26 cellular contexts compared by ENCODE assay signal in the genomic region with DNA sequence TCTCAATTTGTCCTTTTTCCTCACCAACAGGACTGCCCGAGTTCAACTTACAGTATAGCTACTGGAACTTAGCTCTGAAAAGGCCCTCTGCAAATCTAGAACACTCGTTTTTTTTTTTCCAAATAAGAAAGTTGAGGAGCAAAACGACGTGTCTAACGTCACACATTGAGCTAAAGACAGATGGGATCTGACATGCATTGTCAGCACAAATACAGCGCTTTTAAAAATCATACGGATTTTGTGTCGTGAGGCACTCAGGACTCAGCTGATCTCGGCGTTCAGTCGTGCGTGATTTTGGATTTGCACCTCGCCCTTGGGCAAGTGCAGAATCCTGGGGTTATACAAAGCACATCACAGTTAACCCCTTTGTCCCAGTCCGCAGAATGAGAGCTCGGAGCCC.
A peak's percentile ranks its signal among the peaks of the same experiment; 100 is the strongest.
DNase-seq lines count a peak whose midpoint lies in the region; ATAC-seq, FAIRE-seq and TF ChIP-seq lines count a peak whose summit lies in the region.
"Had no signal": no experiment of that assay in that cellular context is flagged by ENCODE, and none has a peak within 500 bp of the region (broad histone marks: within the 10 kb centered on the region; RNA-seq: fewer than 3 reads in every experiment).

No MANE protein-coding gene starts in this region.

- H4K8ac ChIP-seq in mesenchymal stem cell (ENCODE audit: low read length): no peak overlapping the region

- no peaks in the 10 kb centered on the region for H3K9me3 ChIP-seq in A549
- H3K9me3 ChIP-seq in CD4-positive, alpha-beta memory T cell (ENCODE audit: control insufficient read depth in 1 of 2, low read length in 2 of 2): no peaks in the 10 kb centered on the region
- no peaks in the 10 kb centered on the region for H3K9me3 ChIP-seq in mesenchymal stem cell (ENCODE audit: control insufficient read depth, low read length)
- H3K9me3 ChIP-seq: ascending aorta, esophagus squamous epithelium, gastroesophageal sphincter, HAP-1, MG63, upper lobe of left lung had no signal

- H3K4me1 ChIP-seq in A549 (no peaks in the 10 kb centered on the region), mesenchymal stem cell (ENCODE audit: control insufficient read depth, insufficient read depth, low read depth, low read length) (peaks cover 5% of the 10 kb centered on the region)
- H3K4me1 ChIP-seq in CD4-positive, alpha-beta memory T cell (ENCODE audit: insufficient read depth, low read length): no peaks in the 10 kb centered on the region
- H3K4me1 ChIP-seq: ascending aorta, esophagus squamous epithelium, gastroesophageal sphincter, HAP-1, upper lobe of left lung had no signal

- H3K18ac ChIP-seq in mesenchymal stem cell (ENCODE audit: low read depth in 1 of 2, low read length in 2 of 2): no peak overlapping the region

- H4K91ac ChIP-seq in mesenchymal stem cell (ENCODE audit: low read length): no peak overlapping the region

- no peak for TF ChIP-seq RAD21 in A549 (conservative IDR thresholded peaks at IDR 0.05 in 1 of 2, IDR thresholded peaks at IDR 0.05 in 1 of 2)

- peak overlapping the region; percentile 21; the same call in 1 of the 3 replicates for H3K4me2 ChIP-seq in A549
- H3K4me2 ChIP-seq in mesenchymal stem cell (ENCODE audit: low read length, poor library complexity, severe bottlenecking): peak overlapping the region; percentile 79

- no peak overlapping the region for H3K4ac ChIP-seq in mesenchymal stem cell (ENCODE audit: low read depth in 1 of 2, low read length in 2 of 2)

- ATAC-seq in A549 (no peak), HG02973 (IDR thresholded peaks at IDR 0.05; ENCODE audit: unreplicated experiment) (no peak), HG02870 (IDR thresholded peaks at IDR 0.05; ENCODE audit: unreplicated experiment) (no peak)
- ATAC-seq: gastroesophageal sphincter; left cardiac atrium; stimulated activated naive CD8-positive, alpha-beta T cell treated with anti-CD3 and anti-CD28 coated beads, Interleukin-15, amount 100 ng/mL, for 72 hours had no signal

- no peak overlapping the region for H3K4me3 ChIP-seq in A549
- no peak overlapping the region for H3K4me3 ChIP-seq in CD4-positive, alpha-beta memory T cell (ENCODE audit: low read length in 2 of 2)
- H3K4me3 ChIP-seq in mesenchymal stem cell (ENCODE audit: insufficient read depth in 1 of 2, low read depth in 1 of 2, low read length in 2 of 2): peak overlapping the region in 1 of 2 experiments; percentile 58
- H3K4me3 ChIP-seq: ascending aorta, esophagus squamous epithelium, gastroesophageal sphincter, HAP-1, MG63, upper lobe of left lung had no signal

- 46% methylated on average over 15 of the region's 15 CpGs for WGBS in A549 (ENCODE audit: missing lambda C conversion rate)
- 14% methylated on average over 14 of the region's 15 CpGs for WGBS in mesenchymal stem cell

- CTCF ChIA-PET in A549 (lab: Yijun Ruan, JAX): no interaction called here
- CTCF ChIA-PET in CD4-positive, alpha-beta memory T cell (lab: Charles Lee; ENCODE audit: partially characterized antibody): no interaction called here

- H3K27ac Mint-ChIP-seq in CD4-positive, alpha-beta memory T cell: peak overlapping the region in 4 of 7 donors; percentile 64 to 83 (median 74)
- no peak overlapping the region for H3K27ac Mint-ChIP-seq in activated naive CD8-positive, alpha-beta T cell treated with anti-CD3 and anti-CD28 coated beads for 36 hours

- H3K27me3 ChIP-seq in CD4-positive, alpha-beta memory T cell (ENCODE audit: insufficient read depth, low read length): no peaks in the 10 kb centered on the region
- H3K27me3 ChIP-seq in mesenchymal stem cell (ENCODE audit: control insufficient read depth in 1 of 2, insufficient read depth in 1 of 2, low read length in 2 of 2): peaks cover 14 to 21% of the 10 kb centered on the region in 2 experiments
- H3K27me3 ChIP-seq: ascending aorta had no signal

- H3K36me3 Mint-ChIP-seq in CD4-positive, alpha-beta memory T cell: no peaks in the 10 kb centered on the region
- peaks cover 15% of the 10 kb centered on the region for H3K36me3 Mint-ChIP-seq in activated naive CD8-positive, alpha-beta T cell treated with anti-CD3 and anti-CD28 coated beads for 36 hours

- no peak for TF ChIP-seq CTCF in A549 (IDR thresholded peaks at IDR 0.05)

- H3K23ac ChIP-seq in mesenchymal stem cell (ENCODE audit: low read length in 2 of 2): no peak overlapping the region

- intact Hi-C loops in CD4-positive, alpha-beta memory T cell (cut with micrococcal nuclease): no loop called here

- no peak overlapping the region for H2BK15ac ChIP-seq in mesenchymal stem cell (ENCODE audit: low read depth, poor library complexity, severe bottlenecking)

- peaks cover 0 to 43% (median 18%) of the 10 kb centered on the region in 8 donors for H3K9me3 Mint-ChIP-seq in CD4-positive, alpha-beta memory T cell
- H3K9me3 Mint-ChIP-seq in activated naive CD8-positive, alpha-beta T cell treated with anti-CD3 and anti-CD28 coated beads for 36 hours: peaks cover 24% of the 10 kb centered on the region

- H2BK5ac ChIP-seq in mesenchymal stem cell (ENCODE audit: low read depth, low read length, poor library complexity, severe bottlenecking): no peak overlapping the region

- H3K27ac ChIP-seq in A549: no peak overlapping the region
- H3K27ac ChIP-seq in CD4-positive, alpha-beta memory T cell (ENCODE audit: low read depth, low read length): no peak overlapping the region
- H3K27ac ChIP-seq in mesenchymal stem cell (ENCODE audit: low read length, poor library complexity, severe bottlenecking): no peak overlapping the region
- H3K27ac ChIP-seq: ascending aorta, esophagus squamous epithelium, gastroesophageal sphincter, upper lobe of left lung had no signal

- H2AFZ ChIP-seq in mesenchymal stem cell (ENCODE audit: low read depth, low read length): no peak overlapping the region

- FAIRE-seq in A549 (lab: Jason Lieb, UNC): no peak
- FAIRE-seq: TTC549 had no signal

- no peak overlapping the region for H2BK120ac ChIP-seq in mesenchymal stem cell (ENCODE audit: low read depth, low read length)

- no peak overlapping the region for H3K14ac ChIP-seq in mesenchymal stem cell (ENCODE audit: low read length in 2 of 2)

- peaks cover 0 to 2% (median 0%) of the 10 kb centered on the region in 4 donors for H3K4me1 Mint-ChIP-seq in CD4-positive, alpha-beta memory T cell
- H3K4me1 Mint-ChIP-seq in activated naive CD8-positive, alpha-beta T cell treated with anti-CD3 and anti-CD28 coated beads for 36 hours: peaks cover 15% of the 10 kb centered on the region

- no peaks in the 10 kb centered on the region for H3K79me1 ChIP-seq in mesenchymal stem cell (replicated peaks; ENCODE audit: low read length, poor library complexity, severe bottlenecking)

- POLR2A ChIA-PET in A549 (lab: Yijun Ruan, JAX): no interaction called here
- POLR2A ChIA-PET in CD4-positive, alpha-beta memory T cell (lab: Charles Lee; ENCODE audit: partially characterized antibody): no interaction called here

- TF ChIP-seq EP300 in A549 (IDR thresholded peaks at IDR 0.05): no peak

- no peaks in the 10 kb centered on the region for H3K36me3 ChIP-seq in CD4-positive, alpha-beta memory T cell (ENCODE audit: insufficient read depth, low read length)
- H3K36me3 ChIP-seq in mesenchymal stem cell (ENCODE audit: control insufficient read depth in 1 of 2, insufficient read depth in 2 of 2, low read depth in 1 of 2, low read length in 2 of 2): no peaks in the 10 kb centered on the region
- H3K36me3 ChIP-seq: ascending aorta, esophagus squamous epithelium, gastroesophageal sphincter, HAP-1, MG63, upper lobe of left lung had no signal

- DNase-seq in A549 (ENCODE audit: low read depth in 1 of 2, low spot score in 1 of 2) (no peak), mesenchymal stem cell (no peak), NCI-H510A (lab: John Stamatoyannopoulos, UW) (no peak), NCI-H1694 (lab: John Stamatoyannopoulos, UW) (no peak)
- DNase-seq in CD4-positive, alpha-beta memory T cell: no peak
- no peak for DNase-seq in activated naive CD8-positive, alpha-beta T cell treated with anti-CD3 and anti-CD28 coated beads for 36 hours
- DNase-seq: activated naive CD4-positive, alpha-beta T cell; cerebellar nuclear complex; DMS79; effector CD8-positive, alpha-beta T cell; esophagus squamous epithelium; left cardiac atrium; MG63; midbrain; NCI-H146; NCI-H2171 treated with DMSO at 0.1 percent for 48 hours; Right ventricle myocardium superior; stimulated activated CD4-positive, alpha-beta T cell treated with anti-CD3 and anti-CD28 coated beads, Interleukin-2, amount 100 ng/mL, for 48 hours; stimulated activated naive CD8-positive, alpha-beta T cell treated with anti-CD3 and anti-CD28 coated beads, Interleukin-15, amount 100 ng/mL, for 72 hours; upper lobe of left lung had no signal

- TF ChIP-seq POLR2A in A549 (IDR thresholded peaks at IDR 0.05; ENCODE audit: low read length): no peak

- peaks cover 13 to 32% of the 10 kb centered on the region in 2 donors for H3K27me3 Mint-ChIP-seq in CD4-positive, alpha-beta memory T cell
- peaks cover 59% of the 10 kb centered on the region for H3K27me3 Mint-ChIP-seq in activated naive CD8-positive, alpha-beta T cell treated with anti-CD3 and anti-CD28 coated beads for 36 hours

- no peak overlapping the region for H3K9ac ChIP-seq in mesenchymal stem cell (ENCODE audit: low read length)

- no peak overlapping the region for H2BK12ac ChIP-seq in mesenchymal stem cell (ENCODE audit: low read length in 2 of 2)

- H2AK5ac ChIP-seq in mesenchymal stem cell (ENCODE audit: low read length, severe bottlenecking): no peak overlapping the region

- H3K4me3 Mint-ChIP-seq in CD4-positive, alpha-beta memory T cell: peak overlapping the region in 4 of 8 donors; percentile 13 to 66 (median 36)
- peak overlapping the region; percentile 25 for H3K4me3 Mint-ChIP-seq in activated naive CD8-positive, alpha-beta T cell treated with anti-CD3 and anti-CD28 coated beads for 36 hours

TF ChIP-seq in A549, 52 proteins besides CTCF, POLR2A, EP300 and RAD21:
- TF ChIP-seq RNF2 (IDR thresholded peaks at IDR 0.05; ENCODE audit: borderline replicate concordance, low read depth) (no peak), MAFK (IDR thresholded peaks at IDR 0.05; ENCODE audit: partially characterized antibody) (peak; percentile 73)
